In genomic region chr17:67542219-67543114, GRCh38 we compare ENCODE assay signal across 16 cellular contexts.
"Had no signal": no experiment of that assay in that cellular context is flagged by ENCODE, and none has a peak within 500 bp of the region (broad histone marks: within the 10 kb centered on the region; RNA-seq: fewer than 3 reads in every experiment).

No MANE protein-coding gene starts in this region.

- H3K4me1 ChIP-seq: SJCRH30 had no signal

- H3K36me3 ChIP-seq: brain microvascular endothelial cell, esophagus muscularis mucosa, SJCRH30, transverse colon had no signal

- ATAC-seq: left colon; naive thymus-derived CD4-positive, alpha-beta T cell had no signal

- H3K27ac ChIP-seq: brain microvascular endothelial cell, esophagus muscularis mucosa, SJCRH30, spleen, transverse colon had no signal

- H3K27me3 ChIP-seq: brain microvascular endothelial cell, esophagus muscularis mucosa, SJCRH30, spleen, transverse colon had no signal

- H3K4me3 ChIP-seq: esophagus muscularis mucosa, SJCRH30, spleen, transverse colon had no signal

- DNase-seq: activated gamma-delta T cell treated with Interleukin-2 at 50 U/mL for 16 hours; activated T-cell treated with anti-CD3 and anti-CD28 coated beads, Interleukin-2, amount 50 U/mL, for 1 hour; brain microvascular endothelial cell; cerebellar nuclear complex; dermis blood vessel endothelial cell; immature natural killer cell; left colon; mammary epithelial cell; naive thymus-derived CD4-positive, alpha-beta T cell; SJCRH30; spleen; stimulated activated CD4-positive, alpha-beta T cell treated with anti-CD3 and anti-CD28 coated beads, Interleukin-2, amount 100 ng/mL, for 48 hours; SW 1271; transverse colon had no signal

- H3K27me3 Mint-ChIP-seq: naive thymus-derived CD4-positive, alpha-beta T cell had no signal

- H3K9me3 Mint-ChIP-seq: immature natural killer cell had no signal

- H3K4me3 Mint-ChIP-seq: immature natural killer cell; naive thymus-derived CD4-positive, alpha-beta T cell had no signal

- H3K9me3 ChIP-seq: esophagus muscularis mucosa, SJCRH30, spleen, transverse colon had no signal

- FAIRE-seq: endometrium had no signal
